In genomic region chr1:41381691-41382530, GRCh38 we compare ENCODE assay signal across 8 cellular contexts. TPM values are rescaled to one million over a fixed set of nuclear protein-coding genes. Genes with fewer than 3 reads are reported as not detected.
DNase-seq lines count a peak whose midpoint lies in the region; ATAC-seq and TF ChIP-seq lines count a peak whose summit lies in the region.

No MANE protein-coding gene starts in this region.

- POLR2A ChIA-PET in naive thymus-derived CD4-positive, alpha-beta T cell (lab: Charles Lee), result no interaction called here

- CTCF ChIA-PET in activated CD8-positive, alpha-beta memory T cell treated with anti-CD3 and anti-CD28 coated beads, Interleukin-2, amount 10 ng/mL, durations not matched to agents 7 days and 5 days (lab: Charles Lee), result interaction anchor here (0.7 to 1.0 kb wide), 3 partner anchors 11 to 100 kb away, joined by 3 read pairs; partner anchors contain the start of gene FOXO6
- CTCF ChIA-PET in naive thymus-derived CD4-positive, alpha-beta T cell (lab: Charles Lee), result no interaction called here

- H3K27ac Mint-ChIP-seq in activated CD8-positive, alpha-beta memory T cell treated with anti-CD3 and anti-CD28 coated beads, Interleukin-2, amount 10 ng/mL, durations not matched to agents 7 days and 5 days, result no peak overlapping the region
- H3K27ac Mint-ChIP-seq in naive thymus-derived CD4-positive, alpha-beta T cell, result peak overlapping the region in 2 of 9 donors; percentile 38 to 73

- DNase-seq in NCI-H510A (lab: John Stamatoyannopoulos, UW), result peak; percentile 64
- no peak for DNase-seq in NCI-H510A treated with DMSO at 0.1 percent for 48 hours (lab: John Stamatoyannopoulos, UW)
- no peak for DNase-seq in activated CD8-positive, alpha-beta memory T cell treated with anti-CD3 and anti-CD28 coated beads, Interleukin-2, amount 10 ng/mL, durations not matched to agents 7 days and 5 days
- no peak for DNase-seq in esophagus muscularis mucosa (ENCODE audit: extremely low spot score)
- peak in 1 of 9 donors; percentile 43 for DNase-seq in naive thymus-derived CD4-positive, alpha-beta T cell

- peak overlapping the region; percentile 64 to 80 (median 70) for H3K4me3 ChIP-seq in esophagus muscularis mucosa
- peak overlapping the region; percentile 17 for H3K4me3 ChIP-seq in naive thymus-derived CD4-positive, alpha-beta T cell (ENCODE audit: low read length)

- peak overlapping the region; percentile 50 for H3K4me3 Mint-ChIP-seq in activated CD8-positive, alpha-beta memory T cell treated with anti-CD3 and anti-CD28 coated beads, Interleukin-2, amount 10 ng/mL, durations not matched to agents 7 days and 5 days
- peak overlapping the region; percentile 75 to 92 (median 83) for H3K4me3 Mint-ChIP-seq in naive thymus-derived CD4-positive, alpha-beta T cell

- peaks cover 17 to 58% (median 44%) of the 10 kb centered on the region in 4 donors for H3K4me1 ChIP-seq in esophagus muscularis mucosa
- H3K4me1 ChIP-seq in naive thymus-derived CD4-positive, alpha-beta T cell (ENCODE audit: control insufficient read depth in 2 of 2, insufficient read depth in 2 of 2, low read length in 2 of 2), result no peaks in the 10 kb centered on the region

- TF ChIP-seq EP300 in esophagus muscularis mucosa (IDR thresholded peaks at IDR 0.05), result no peak

- no peaks in the 10 kb centered on the region for H3K36me3 Mint-ChIP-seq in activated CD8-positive, alpha-beta memory T cell treated with anti-CD3 and anti-CD28 coated beads, Interleukin-2, amount 10 ng/mL, durations not matched to agents 7 days and 5 days
- peaks cover 0 to 11% (median 0%) of the 10 kb centered on the region in 5 donors for H3K36me3 Mint-ChIP-seq in naive thymus-derived CD4-positive, alpha-beta T cell

- no peak for TF ChIP-seq POLR2A in esophagus muscularis mucosa (IDR thresholded peaks at IDR 0.05; ENCODE audit: low read depth)

- H3K27ac ChIP-seq in esophagus muscularis mucosa (replicated peaks in 1 of 4), result peak overlapping the region; percentile 97 to 98 (median 98)
- H3K27ac ChIP-seq in naive thymus-derived CD4-positive, alpha-beta T cell (ENCODE audit: low read depth, low read length), result no peak overlapping the region

- H3K4me1 Mint-ChIP-seq in activated CD8-positive, alpha-beta memory T cell treated with anti-CD3 and anti-CD28 coated beads, Interleukin-2, amount 10 ng/mL, durations not matched to agents 7 days and 5 days, result peaks cover 9% of the 10 kb centered on the region
- H3K4me1 Mint-ChIP-seq in naive thymus-derived CD4-positive, alpha-beta T cell, result peaks cover 0 to 18% (median 14%) of the 10 kb centered on the region in 7 donors

- H3K27me3 Mint-ChIP-seq in activated CD8-positive, alpha-beta memory T cell treated with anti-CD3 and anti-CD28 coated beads, Interleukin-2, amount 10 ng/mL, durations not matched to agents 7 days and 5 days, result peaks cover 51% of the 10 kb centered on the region
- peaks cover 64 to 73% (median 69%) of the 10 kb centered on the region in 5 donors for H3K27me3 Mint-ChIP-seq in naive thymus-derived CD4-positive, alpha-beta T cell

- peak; percentile 73 for ATAC-seq in activated CD8-positive, alpha-beta memory T cell treated with anti-CD3 and anti-CD28 coated beads, Interleukin-2, amount 10 ng/mL, durations not matched to agents 7 days and 5 days
- ATAC-seq in naive thymus-derived CD4-positive, alpha-beta T cell, result peak; percentile 79
- ATAC-seq in GM21423 (IDR thresholded peaks at IDR 0.05; ENCODE audit: unreplicated experiment), result no peak
- no peak for ATAC-seq in GM21737 (IDR thresholded peaks at IDR 0.05; ENCODE audit: unreplicated experiment)
- ATAC-seq in GM21447 (IDR thresholded peaks at IDR 0.05; ENCODE audit: unreplicated experiment), result no peak

- no peaks in the 10 kb centered on the region for H3K9me3 ChIP-seq in esophagus muscularis mucosa
- H3K9me3 ChIP-seq in naive thymus-derived CD4-positive, alpha-beta T cell (ENCODE audit: control insufficient read depth in 2 of 3, low read length in 3 of 3), result no peaks in the 10 kb centered on the region

- peaks cover 0 to 20% (median 4%) of the 10 kb centered on the region in 4 donors for H3K36me3 ChIP-seq in esophagus muscularis mucosa
- H3K36me3 ChIP-seq in naive thymus-derived CD4-positive, alpha-beta T cell (ENCODE audit: control insufficient read depth in 2 of 3, insufficient read depth in 3 of 3, low read length in 3 of 3), result no peaks in the 10 kb centered on the region

- peaks cover 0 to 7% (median 0%) of the 10 kb centered on the region in 4 donors for H3K27me3 ChIP-seq in esophagus muscularis mucosa
- H3K27me3 ChIP-seq in naive thymus-derived CD4-positive, alpha-beta T cell (ENCODE audit: control insufficient read depth in 2 of 2, insufficient read depth in 2 of 2, low read length in 2 of 2), result peaks cover 0 to 9% of the 10 kb centered on the region in 2 donors

- intact Hi-C loops in esophagus muscularis mucosa (cut with DNase I), result no loop called here
- intact Hi-C loops in naive thymus-derived CD4-positive, alpha-beta T cell (cut with micrococcal nuclease), result loop anchor here (1.0 to 2.0 kb wide), 2 partner anchors 21 kb away; partner anchors contain the start of gene FOXO6 (in 2 of the 2)

- TF ChIP-seq CTCF in esophagus muscularis mucosa (IDR thresholded peaks at IDR 0.05), result no peak

- H3K9me3 Mint-ChIP-seq in activated CD8-positive, alpha-beta memory T cell treated with anti-CD3 and anti-CD28 coated beads, Interleukin-2, amount 10 ng/mL, durations not matched to agents 7 days and 5 days (ENCODE audit: low read depth), result no peaks in the 10 kb centered on the region
- peaks cover 0 to 3% (median 0%) of the 10 kb centered on the region in 11 donors for H3K9me3 Mint-ChIP-seq in naive thymus-derived CD4-positive, alpha-beta T cell

- whole genome bisulfite sequencing in esophagus muscularis mucosa, result 24% methylated on average over 2 of the region's 120 CpGs

RNA-seq across cellular contexts. Expression of gene FOXO6, which starts 20.7 kb away (rescaled TPM):
- total RNA-seq in activated CD8-positive, alpha-beta memory T cell treated with anti-CD3 and anti-CD28 coated beads, Interleukin-2, amount 10 ng/mL, durations not matched to agents 7 days and 5 days, result not detected
- 1 to 10 TPM in 1 of 4 donors, under 1 TPM in 3; 0.33 to 1.3 (median 0.53) TPM for total RNA-seq in esophagus muscularis mucosa
- 1 to 10 TPM in 1 of 5 experiments, under 1 TPM in 1, not detected in 3; 0.66 to 1.3 TPM for total RNA-seq in naive thymus-derived CD4-positive, alpha-beta T cell
- not detected for polyA plus RNA-seq in naive thymus-derived CD4-positive, alpha-beta T cell

Comparison
In these comparisons a context has a peak if more than half of its experiments do, and no peak if none do; other contexts are left out.
1. ATAC-seq: peak in activated CD8-positive, alpha-beta memory T cell treated with anti-CD3 and anti-CD28 coated beads, Interleukin-2, amount 10 ng/mL, durations not matched to agents 7 days and 5 days (single experiment) and naive thymus-derived CD4-positive, alpha-beta T cell (single experiment); none in GM21423 (single experiment), GM21737 (single experiment) and GM21447 (single experiment).